In the genomic region with DNA sequence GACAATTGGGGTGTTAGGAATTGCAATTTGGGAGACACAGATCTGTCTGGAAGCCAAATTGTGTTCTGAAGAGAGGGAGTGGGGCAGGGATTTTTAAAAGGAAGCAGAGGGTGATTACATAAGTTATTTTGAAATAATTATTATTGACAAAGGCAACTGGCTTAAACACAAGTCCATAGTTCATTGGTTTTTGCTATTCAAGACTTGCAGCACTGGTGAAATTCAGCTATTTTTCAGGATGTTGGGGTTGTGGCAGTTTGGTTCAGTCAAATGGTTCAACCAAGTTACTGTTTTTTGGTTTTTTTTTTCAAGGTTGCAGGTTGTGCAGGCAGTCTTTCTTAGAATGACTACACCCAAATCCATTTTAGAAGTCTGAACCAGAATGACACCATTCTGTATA, we compare ENCODE assay signal across 28 cellular contexts.
"Had no signal": no experiment of that assay in that cellular context is flagged by ENCODE, and none has a peak within 500 bp of the region (broad histone marks: within the 10 kb centered on the region; RNA-seq: fewer than 3 reads in every experiment).

No MANE protein-coding gene starts in this region.

- H3K9me3 Mint-ChIP-seq: activated CD4-positive, alpha-beta memory T cell treated with anti-CD3 and anti-CD28 coated beads for 36 hours; activated naive CD4-positive, alpha-beta T cell treated with anti-CD3 and anti-CD28 coated beads, Interleukin-2, amount 50 U/mL, for 24 hours; activated naive CD8-positive, alpha-beta T cell treated with anti-CD3 and anti-CD28 coated beads, Interleukin-2, amount 50 U/mL, for 24 hours; brain had no signal

- H3K4me1 ChIP-seq: breast epithelium, colonic mucosa had no signal

- DNase-seq: activated CD4-positive, alpha-beta memory T cell treated with anti-CD3 and anti-CD28 coated beads for 36 hours; activated CD4-positive, alpha-beta T cell treated with anti-CD3 and anti-CD28 coated beads for 36 hours; activated CD4-positive, alpha-beta T cell treated with anti-CD3 and anti-CD28 coated beads, Interleukin-2, amount 10 ng/mL, durations not matched to agents 24 days and 14 days; activated CD4-positive, CD25-positive, alpha-beta regulatory T cell; activated CD4-positive, CD25-positive, alpha-beta regulatory T cell treated with anti-CD3 and anti-CD28 coated beads, Interleukin-2, amount 50 U/mL, for 72 hours; activated CD8-positive, alpha-beta memory T cell treated with anti-CD3 and anti-CD28 coated beads, Interleukin-2, amount 10 ng/mL, durations not matched to agents 7 days and 5 days; activated CD8-positive, alpha-beta memory T cell treated with anti-CD3 and anti-CD28 coated beads, Interleukin-2, amount 50 U/mL, for 4 hours; activated CD8-positive, alpha-beta T cell treated with anti-CD3 and anti-CD28 coated beads, Interleukin-2, amount 10 ng/mL, durations not matched to agents 7 days and 5 days; activated gamma-delta T cell; activated naive CD4-positive, alpha-beta T cell; activated naive CD8-positive, alpha-beta T cell treated with anti-CD3 and anti-CD28 coated beads for 36 hours; activated naive CD8-positive, alpha-beta T cell treated with anti-CD3 and anti-CD28 coated beads, Interleukin-2, amount 50 U/mL, for 24 hours; activated T-cell treated with anti-CD3 and anti-CD28 coated beads, Interleukin-2, amount 50 U/mL, for 1 hour; activated T-cell treated with anti-CD3 and anti-CD28 coated beads, Interleukin-2, amount 50 U/mL, for 72 hours; central memory CD4-positive, alpha-beta T cell; cerebellar nuclear complex; colonic mucosa; effector CD8-positive, alpha-beta T cell; esophagus squamous epithelium; foreskin melanocyte; T-helper 2 cell had no signal

- H3K36me3 ChIP-seq: ascending aorta, breast epithelium, cardiac muscle cell, colonic mucosa, esophagus squamous epithelium, gastroesophageal sphincter had no signal

- ATAC-seq: activated CD4-positive, alpha-beta T cell treated with anti-CD3 and anti-CD28 coated beads for 36 hours; activated CD8-positive, alpha-beta memory T cell treated with anti-CD3 and anti-CD28 coated beads, Interleukin-2, amount 10 ng/mL, durations not matched to agents 7 days and 5 days; activated CD8-positive, alpha-beta T cell treated with anti-CD3 and anti-CD28 coated beads, Interleukin-2, amount 10 ng/mL, durations not matched to agents 7 days and 5 days; activated naive CD8-positive, alpha-beta T cell treated with anti-CD3 and anti-CD28 coated beads, Interleukin-2, amount 50 U/mL, for 24 hours; activated T-cell treated with anti-CD3 and anti-CD28 coated beads, Interleukin-2, amount 50 U/mL, for 72 hours; gastroesophageal sphincter had no signal

- H3K9me3 ChIP-seq: ascending aorta, breast epithelium, colonic mucosa, esophagus squamous epithelium, gastroesophageal sphincter had no signal

- H3K27me3 Mint-ChIP-seq: activated CD4-positive, alpha-beta memory T cell treated with anti-CD3 and anti-CD28 coated beads for 36 hours; activated CD4-positive, alpha-beta T cell treated with anti-CD3 and anti-CD28 coated beads for 36 hours; activated CD4-positive, alpha-beta T cell treated with anti-CD3 and anti-CD28 coated beads, Interleukin-2, amount 10 ng/mL, durations not matched to agents 24 days and 14 days; activated CD8-positive, alpha-beta memory T cell treated with anti-CD3 and anti-CD28 coated beads, Interleukin-2, amount 10 ng/mL, durations not matched to agents 7 days and 5 days; activated naive CD4-positive, alpha-beta T cell treated with anti-CD3 and anti-CD28 coated beads, Interleukin-2, amount 50 U/mL, for 24 hours; activated naive CD8-positive, alpha-beta T cell treated with anti-CD3 and anti-CD28 coated beads for 36 hours; activated naive CD8-positive, alpha-beta T cell treated with anti-CD3 and anti-CD28 coated beads, Interleukin-2, amount 50 U/mL, for 24 hours; brain had no signal

- H3K27me3 ChIP-seq: ascending aorta, breast epithelium, cardiac muscle cell, colonic mucosa, esophagus squamous epithelium, gastroesophageal sphincter had no signal

- H3K36me3 Mint-ChIP-seq: activated CD4-positive, alpha-beta memory T cell treated with anti-CD3 and anti-CD28 coated beads for 36 hours; activated CD8-positive, alpha-beta memory T cell treated with anti-CD3 and anti-CD28 coated beads, Interleukin-2, amount 10 ng/mL, durations not matched to agents 7 days and 5 days; activated naive CD4-positive, alpha-beta T cell treated with anti-CD3 and anti-CD28 coated beads, Interleukin-2, amount 50 U/mL, for 24 hours; activated naive CD8-positive, alpha-beta T cell treated with anti-CD3 and anti-CD28 coated beads for 36 hours; brain had no signal

- H3K4me3 ChIP-seq: ascending aorta, breast epithelium, cardiac muscle cell, colonic mucosa, esophagus squamous epithelium, gastroesophageal sphincter had no signal

- H3K27ac ChIP-seq: ascending aorta, breast epithelium, cardiac muscle cell, colonic mucosa, epithelial cell of prostate, esophagus squamous epithelium, gastroesophageal sphincter had no signal

- H3K4me1 Mint-ChIP-seq: activated CD4-positive, alpha-beta T cell treated with anti-CD3 and anti-CD28 coated beads for 36 hours; activated CD4-positive, alpha-beta T cell treated with anti-CD3 and anti-CD28 coated beads, Interleukin-2, amount 10 ng/mL, durations not matched to agents 24 days and 14 days; activated naive CD4-positive, alpha-beta T cell treated with anti-CD3 and anti-CD28 coated beads, Interleukin-2, amount 50 U/mL, for 24 hours; activated naive CD8-positive, alpha-beta T cell treated with anti-CD3 and anti-CD28 coated beads for 36 hours; activated naive CD8-positive, alpha-beta T cell treated with anti-CD3 and anti-CD28 coated beads, Interleukin-2, amount 50 U/mL, for 24 hours had no signal

- H3K4me3 Mint-ChIP-seq: activated CD4-positive, alpha-beta memory T cell treated with anti-CD3 and anti-CD28 coated beads for 36 hours; activated CD4-positive, alpha-beta T cell treated with anti-CD3 and anti-CD28 coated beads for 36 hours; activated CD4-positive, alpha-beta T cell treated with anti-CD3 and anti-CD28 coated beads, Interleukin-2, amount 10 ng/mL, durations not matched to agents 24 days and 14 days; activated CD8-positive, alpha-beta memory T cell treated with anti-CD3 and anti-CD28 coated beads, Interleukin-2, amount 10 ng/mL, durations not matched to agents 7 days and 5 days; activated CD8-positive, alpha-beta T cell treated with anti-CD3 and anti-CD28 coated beads, Interleukin-2, amount 10 ng/mL, durations not matched to agents 7 days and 5 days; activated naive CD4-positive, alpha-beta T cell treated with anti-CD3 and anti-CD28 coated beads, Interleukin-2, amount 50 U/mL, for 24 hours; activated naive CD8-positive, alpha-beta T cell treated with anti-CD3 and anti-CD28 coated beads for 36 hours; activated naive CD8-positive, alpha-beta T cell treated with anti-CD3 and anti-CD28 coated beads, Interleukin-2, amount 50 U/mL, for 24 hours; activated T-cell treated with anti-CD3 and anti-CD28 coated beads, Interleukin-2, amount 50 U/mL, for 72 hours; brain had no signal

- H3K27ac Mint-ChIP-seq: activated CD4-positive, alpha-beta memory T cell treated with anti-CD3 and anti-CD28 coated beads for 36 hours; activated CD4-positive, alpha-beta T cell treated with anti-CD3 and anti-CD28 coated beads for 36 hours; activated CD4-positive, alpha-beta T cell treated with anti-CD3 and anti-CD28 coated beads, Interleukin-2, amount 10 ng/mL, durations not matched to agents 24 days and 14 days; activated CD8-positive, alpha-beta memory T cell treated with anti-CD3 and anti-CD28 coated beads, Interleukin-2, amount 10 ng/mL, durations not matched to agents 7 days and 5 days; activated CD8-positive, alpha-beta T cell treated with anti-CD3 and anti-CD28 coated beads, Interleukin-2, amount 10 ng/mL, durations not matched to agents 7 days and 5 days; activated naive CD4-positive, alpha-beta T cell treated with anti-CD3 and anti-CD28 coated beads, Interleukin-2, amount 50 U/mL, for 24 hours; activated naive CD8-positive, alpha-beta T cell treated with anti-CD3 and anti-CD28 coated beads for 36 hours; activated naive CD8-positive, alpha-beta T cell treated with anti-CD3 and anti-CD28 coated beads, Interleukin-2, amount 50 U/mL, for 24 hours; activated T-cell treated with anti-CD3 and anti-CD28 coated beads, Interleukin-2, amount 50 U/mL, for 72 hours had no signal
